ENCODE assay signal across 18 cellular contexts in genomic region chr6:34543421-34543820, GRCh38. TPM values are rescaled to one million over a fixed set of nuclear protein-coding genes. Genes with fewer than 3 reads are reported as not detected.
A peak's percentile ranks its signal among the peaks of the same experiment; 100 is the strongest.
DNase-seq lines count a peak whose midpoint lies in the region; FAIRE-seq and TF ChIP-seq lines count a peak whose summit lies in the region.
"Had no signal": no experiment of that assay in that cellular context is flagged by ENCODE, and none has a peak within 500 bp of the region (broad histone marks: within the 10 kb centered on the region; RNA-seq: fewer than 3 reads in every experiment).

No MANE protein-coding gene starts in this region.

- H2AFZ ChIP-seq in astrocyte (ENCODE audit: low read depth, low read length), result no peak overlapping the region
- H2AFZ ChIP-seq: GM23338 had no signal

- DNase-seq in AG09309 (ENCODE audit: low read depth), result peak; percentile 14
- DNase-seq in LHCN-M2 (ENCODE audit: low read depth), result peak; percentile 56
- DNase-seq in astrocyte (ENCODE audit: low read depth), result peak; percentile 55
- DNase-seq in kidney tubule cell (ENCODE audit: low spot score), result peak; percentile 41
- DNase-seq in NCI-H2227 treated with DMSO at 0.1 percent for 48 hours (lab: John Stamatoyannopoulos, UW), result no peak
- no peak for DNase-seq in mucosa of gallbladder (ENCODE audit: low spot score)
- DNase-seq in nucleus accumbens (lab: John Stamatoyannopoulos, UW), result no peak
- DNase-seq in activated T-cell treated with anti-CD3 and anti-CD28 coated beads, Interleukin-2, amount 50 U/mL, for 1 hour, result no peak
- DNase-seq: activated CD8-positive, alpha-beta T cell treated with anti-CD3 and anti-CD28 coated beads, Interleukin-2, amount 10 ng/mL, durations not matched to agents 7 days and 5 days; cerebellar nuclear complex; Peyer's patch; retina; stimulated activated CD4-positive, alpha-beta T cell treated with anti-CD3 and anti-CD28 coated beads, Interleukin-4, amount 100 ng/mL, for 1 hour; stimulated activated naive B cell treated with anti-CD40 and anti-IgM and Interleukin-4, amounts not matched to agents 10 μg/mL and 1 μg/mL and 100 μg/mL, for 72 hours; T-helper 2 cell had no signal

- no peaks in the 10 kb centered on the region for H3K79me2 ChIP-seq in astrocyte (ENCODE audit: insufficient read depth, low read length)

- no peak overlapping the region for H3K27ac ChIP-seq in astrocyte (ENCODE audit: low read depth, low read length)
- H3K27ac ChIP-seq: BLaER1 treated with 17β-estradiol and CSF1 and Interleukin-3, amounts not matched to agents 10 nM and 100 nM; Peyer's patch had no signal

- no peak overlapping the region for H3K9ac ChIP-seq in astrocyte (ENCODE audit: low read length)
- H3K9ac ChIP-seq: BLaER1 treated with 17β-estradiol and CSF1 and Interleukin-3, amounts not matched to agents 10 nM and 100 nM had no signal

- no peak for FAIRE-seq in astrocyte (lab: Jason Lieb, UNC)

- peaks cover 31% of the 10 kb centered on the region for H3K27me3 Mint-ChIP-seq in astrocyte (ENCODE audit: low read depth, unreplicated experiment)
- H3K27me3 Mint-ChIP-seq: stimulated activated naive B cell treated with anti-CD40 and anti-IgM and Interleukin-4, amounts not matched to agents 10 μg/mL and 1 μg/mL and 100 μg/mL, for 72 hours had no signal

- H3K9me3 ChIP-seq in astrocyte (ENCODE audit: insufficient read depth, low read depth, low read length), result no peaks in the 10 kb centered on the region
- H3K9me3 ChIP-seq: BLaER1 treated with 17β-estradiol and CSF1 and Interleukin-3, amounts not matched to agents 10 nM and 100 nM; Peyer's patch had no signal

- H4K20me1 ChIP-seq in astrocyte (ENCODE audit: insufficient read depth, low read length), result no peaks in the 10 kb centered on the region

- H3K4me2 ChIP-seq in astrocyte (ENCODE audit: low read length), result peak overlapping the region; percentile 56
- H3K4me2 ChIP-seq: GM23338 had no signal

- H3K4me3 Mint-ChIP-seq in astrocyte (ENCODE audit: unreplicated experiment), result no peak overlapping the region
- H3K4me3 Mint-ChIP-seq: activated CD8-positive, alpha-beta T cell treated with anti-CD3 and anti-CD28 coated beads, Interleukin-2, amount 10 ng/mL, durations not matched to agents 7 days and 5 days; GM23338; stimulated activated naive B cell treated with anti-CD40 and anti-IgM and Interleukin-4, amounts not matched to agents 10 μg/mL and 1 μg/mL and 100 μg/mL, for 72 hours had no signal

- H3K36me3 Mint-ChIP-seq in astrocyte (ENCODE audit: low read depth, unreplicated experiment), result no peaks in the 10 kb centered on the region
- H3K36me3 Mint-ChIP-seq: stimulated activated naive B cell treated with anti-CD40 and anti-IgM and Interleukin-4, amounts not matched to agents 10 μg/mL and 1 μg/mL and 100 μg/mL, for 72 hours had no signal

- H3K36me3 ChIP-seq in astrocyte (ENCODE audit: insufficient read depth, low read length), result no peaks in the 10 kb centered on the region
- H3K36me3 ChIP-seq: BLaER1 treated with 17β-estradiol and CSF1 and Interleukin-3, amounts not matched to agents 10 nM and 100 nM; Peyer's patch had no signal

- H3K4me1 ChIP-seq in astrocyte (ENCODE audit: insufficient read depth, low read length), result peaks cover 8% of the 10 kb centered on the region

- no peaks in the 10 kb centered on the region for H3K27me3 ChIP-seq in astrocyte (ENCODE audit: insufficient read depth, low read length)
- H3K27me3 ChIP-seq: BLaER1 treated with 17β-estradiol and CSF1 and Interleukin-3, amounts not matched to agents 10 nM and 100 nM; Peyer's patch had no signal

- no peaks in the 10 kb centered on the region for H3K9me3 Mint-ChIP-seq in astrocyte (ENCODE audit: unreplicated experiment)
- H3K9me3 Mint-ChIP-seq: stimulated activated naive B cell treated with anti-CD40 and anti-IgM and Interleukin-4, amounts not matched to agents 10 μg/mL and 1 μg/mL and 100 μg/mL, for 72 hours had no signal

- H3K4me3 ChIP-seq in AG09309 (ENCODE audit: control insufficient read depth, low read depth, low read length) (no peak overlapping the region), astrocyte (ENCODE audit: insufficient read depth, low read depth, low read length) (no peak overlapping the region)
- H3K4me3 ChIP-seq: BLaER1 treated with 17β-estradiol and CSF1 and Interleukin-3, amounts not matched to agents 10 nM and 100 nM; GM23338; Peyer's patch had no signal

- H3K27ac Mint-ChIP-seq in astrocyte (ENCODE audit: unreplicated experiment), result no peak overlapping the region
- H3K27ac Mint-ChIP-seq: activated CD8-positive, alpha-beta T cell treated with anti-CD3 and anti-CD28 coated beads, Interleukin-2, amount 10 ng/mL, durations not matched to agents 7 days and 5 days; GM23338; stimulated activated naive B cell treated with anti-CD40 and anti-IgM and Interleukin-4, amounts not matched to agents 10 μg/mL and 1 μg/mL and 100 μg/mL, for 72 hours had no signal

- no peak for TF ChIP-seq CTCF in AG09309 (IDR thresholded peaks at IDR 0.05; ENCODE audit: control insufficient read depth, insufficient read depth, low read depth, low read length, missing control alignments)
- no peak for TF ChIP-seq CTCF in astrocyte (IDR thresholded peaks at IDR 0.05; ENCODE audit: insufficient read depth, low read depth, low read length)

- peaks cover 5% of the 10 kb centered on the region for H3K4me1 Mint-ChIP-seq in astrocyte (ENCODE audit: low read depth, unreplicated experiment)
- H3K4me1 Mint-ChIP-seq: stimulated activated naive B cell treated with anti-CD40 and anti-IgM and Interleukin-4, amounts not matched to agents 10 μg/mL and 1 μg/mL and 100 μg/mL, for 72 hours had no signal

RNA-seq across cellular contexts. Expression of gene SPDEF, which starts 12.7 kb away (rescaled TPM):
- total RNA-seq in LHCN-M2 (2014; rRNA removed) (not detected in 2 replicates), astrocyte (0.14 and 0.16 TPM in 2 replicates), mucosa of gallbladder (16.7 TPM)
- 0.02 TPM for polyA plus RNA-seq in LHCN-M2 (2012)
- total RNA-seq: G401 had no signal
- polyA plus RNA-seq: GM23338 had no signal

Comparison
In these comparisons a context has a peak if more than half of its experiments do, and no peak if none do; other contexts are left out.
1. DNase-seq: peak in AG09309 (single experiment), LHCN-M2 (single experiment), astrocyte (single experiment) and kidney tubule cell (single experiment); none in NCI-H2227 treated with DMSO at 0.1 percent for 48 hours (single experiment), mucosa of gallbladder (single experiment), nucleus accumbens (0 of 56) and activated T-cell treated with anti-CD3 and anti-CD28 coated beads, Interleukin-2, amount 50 U/mL, for 1 hour (single experiment).
2. RNA of gene SPDEF, which starts 12.7 kb away (total RNA-seq): 16.7 TPM in mucosa of gallbladder (single experiment); 0.14 to 0.16 TPM in astrocyte and not detected in LHCN-M2; every median in the first group is over 10 times any median in the second.